ENCODE assay signal across 9 cellular contexts in the genomic region with DNA sequence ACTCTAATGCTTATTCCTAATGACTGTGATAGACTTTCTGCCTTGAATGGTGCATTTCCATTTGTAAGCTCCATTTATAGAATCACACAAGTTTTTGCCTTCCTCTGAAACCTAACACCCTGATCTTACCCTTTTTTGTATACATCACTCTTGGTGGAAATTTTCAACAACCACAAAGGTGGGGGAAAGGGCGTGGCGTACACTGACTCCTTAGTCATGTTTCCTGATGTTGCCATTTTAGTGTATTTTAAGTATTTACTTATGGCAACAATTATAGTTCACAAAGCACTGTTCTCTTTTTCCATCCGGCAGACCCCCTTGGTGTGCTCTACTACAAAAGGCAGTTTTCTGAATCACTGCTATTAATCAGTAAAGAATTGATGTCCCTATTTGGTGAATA.
DNase-seq lines count a peak whose midpoint lies in the region; ATAC-seq and TF ChIP-seq lines count a peak whose summit lies in the region.
"Had no signal": no experiment of that assay in that cellular context is flagged by ENCODE, and none has a peak within 500 bp of the region (broad histone marks: within the 10 kb centered on the region; RNA-seq: fewer than 3 reads in every experiment).

No MANE protein-coding gene starts in this region.

- CTCF ChIA-PET in CD4-positive, alpha-beta T cell (lab: Charles Lee) = interaction anchor here (0.6 to 0.9 kb wide), 2 partner anchors 12 to 174 kb away, joined by 3 read pairs; no protein-coding TSS in a partner anchor

- no peak for TF ChIP-seq POLR2A in uterus (IDR thresholded peaks at IDR 0.05)

- intact Hi-C loops in CD4-positive, alpha-beta T cell (cut with DNase I, micrococcal nuclease) = no loop called here
- intact Hi-C loops in uterus (cut with DNase I; ENCODE audit: low total_unique reads) = no loop called here

- peak overlapping the region; percentile 23 for H3K4me3 Mint-ChIP-seq in CD4-positive, alpha-beta T cell
- H3K4me3 Mint-ChIP-seq in nephron = no peak overlapping the region

- DNase-seq in CD4-positive, alpha-beta T cell = peak in 9 of 10 experiments; percentile 30 to 57 (median 45)
- DNase-seq in NCI-H748 treated with DMSO at 0.1 percent for 48 hours (lab: John Stamatoyannopoulos, UW) = peak; percentile 95
- DNase-seq in activated T-helper 1 cell treated with anti-CD3 and anti-CD28 coated beads, Interleukin-2, amount 50 U/mL, for 16 hours (ENCODE audit: low read depth in 1 of 2, low spot score in 1 of 2) = peak; percentile 28 to 53
- no peak for DNase-seq in WERI-Rb-1
- no peak for DNase-seq in DMS79 (lab: John Stamatoyannopoulos, UW)
- no peak for DNase-seq in COLO829 (ENCODE audit: low spot score)
- DNase-seq in uterus = no peak

- POLR2A ChIA-PET in CD4-positive, alpha-beta T cell (lab: Charles Lee) = no interaction called here

- H3K4me3 ChIP-seq in WERI-Rb-1 (ENCODE audit: low read depth, low read length) (no peak overlapping the region), uterus (no peak overlapping the region)
- H3K4me3 ChIP-seq: skin epidermis had no signal

- peaks cover 30% of the 10 kb centered on the region for H3K36me3 Mint-ChIP-seq in CD4-positive, alpha-beta T cell (ENCODE audit: low read depth)
- peaks cover 10% of the 10 kb centered on the region for H3K36me3 Mint-ChIP-seq in nephron (ENCODE audit: low read depth)

- peaks cover 4% of the 10 kb centered on the region for H3K9me3 Mint-ChIP-seq in CD4-positive, alpha-beta T cell
- H3K9me3 Mint-ChIP-seq in nephron = no peaks in the 10 kb centered on the region

- H3K27ac ChIP-seq in CD4-positive, alpha-beta T cell (ENCODE audit: low read depth, low read length) = no peak overlapping the region
- no peak overlapping the region for H3K27ac ChIP-seq in WERI-Rb-1
- peak overlapping the region in 1 of 2 donors; percentile 11 for H3K27ac ChIP-seq in uterus

- peaks cover 38% of the 10 kb centered on the region for H3K4me1 Mint-ChIP-seq in CD4-positive, alpha-beta T cell (ENCODE audit: low read depth)
- H3K4me1 Mint-ChIP-seq in nephron = peaks cover 29% of the 10 kb centered on the region

- no peaks in the 10 kb centered on the region for H3K27me3 ChIP-seq in CD4-positive, alpha-beta T cell (ENCODE audit: control insufficient read depth, insufficient read depth, low read length)
- no peaks in the 10 kb centered on the region for H3K27me3 ChIP-seq in WERI-Rb-1 (ENCODE audit: insufficient read depth, low read depth, severe bottlenecking)
- no peaks in the 10 kb centered on the region for H3K27me3 ChIP-seq in uterus

- peak; percentile 87 for ATAC-seq in CD4-positive, alpha-beta T cell (ENCODE audit: poor library complexity)

- no peaks in the 10 kb centered on the region for H3K9me3 ChIP-seq in CD4-positive, alpha-beta T cell (ENCODE audit: control insufficient read depth, low read length)
- no peaks in the 10 kb centered on the region for H3K9me3 ChIP-seq in WERI-Rb-1 (ENCODE audit: severe bottlenecking)
- no peaks in the 10 kb centered on the region for H3K9me3 ChIP-seq in uterus

- H3K36me3 ChIP-seq in WERI-Rb-1 (no peaks in the 10 kb centered on the region), uterus (no peaks in the 10 kb centered on the region)

- H3K27ac Mint-ChIP-seq in CD4-positive, alpha-beta T cell = peak overlapping the region; percentile 77
- H3K27ac Mint-ChIP-seq in nephron = peak overlapping the region; percentile 1 to 24 (median 5)

- no peaks in the 10 kb centered on the region for H3K4me1 ChIP-seq in uterus

- TF ChIP-seq CTCF in CD4-positive, alpha-beta T cell (IDR thresholded peaks at IDR 0.05) = no peak
- no peak for TF ChIP-seq CTCF in nephron (IDR thresholded peaks at IDR 0.05; ENCODE audit: unreplicated experiment in 3 of 3)
- no peak for TF ChIP-seq CTCF in WERI-Rb-1 (IDR thresholded peaks at IDR 0.05; ENCODE audit: low read depth, low read length)
- no peak for TF ChIP-seq CTCF in uterus (IDR thresholded peaks at IDR 0.05)

- no peaks in the 10 kb centered on the region for H3K27me3 Mint-ChIP-seq in CD4-positive, alpha-beta T cell
- no peaks in the 10 kb centered on the region for H3K27me3 Mint-ChIP-seq in nephron (ENCODE audit: low read depth)

Comparison
In these comparisons a context has a peak if more than half of its experiments do, and no peak if none do; other contexts are left out.
1. DNase-seq: peak in CD4-positive, alpha-beta T cell (9 of 10), NCI-H748 treated with DMSO at 0.1 percent for 48 hours (single experiment) and activated T-helper 1 cell treated with anti-CD3 and anti-CD28 coated beads, Interleukin-2, amount 50 U/mL, for 16 hours (2 of 2); none in WERI-Rb-1 (single experiment), DMS79 (single experiment), COLO829 (single experiment) and uterus (0 of 2).